28 cellular contexts compared by ENCODE assay signal in the genomic region with DNA sequence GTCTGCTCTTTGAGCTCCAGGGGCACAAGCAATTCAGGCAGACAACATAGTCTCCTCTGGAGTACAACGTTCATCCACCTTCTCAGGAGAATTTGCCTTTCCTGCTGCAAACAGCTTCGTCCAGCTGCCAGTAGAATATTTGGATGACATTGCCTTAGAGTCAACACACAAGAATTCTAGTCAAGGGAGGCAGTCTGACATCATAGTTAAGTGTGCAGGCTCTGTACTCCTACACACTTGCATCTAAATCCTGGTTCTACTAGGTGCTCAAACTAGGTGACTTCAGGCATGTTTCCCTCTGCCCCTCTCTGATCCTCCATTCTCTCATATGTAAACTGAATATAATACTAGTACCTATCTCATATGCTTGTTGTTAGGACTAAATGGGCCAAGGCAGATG.
DNase-seq lines count a peak whose midpoint lies in the region; ATAC-seq, FAIRE-seq and TF ChIP-seq lines count a peak whose summit lies in the region.
"Had no signal": no experiment of that assay in that cellular context is flagged by ENCODE, and none has a peak within 500 bp of the region (broad histone marks: within the 10 kb centered on the region; RNA-seq: fewer than 3 reads in every experiment).

No MANE protein-coding gene starts in this region.

- peak overlapping the region in 1 of 2 experiments; percentile 3; a peak in 1 of 4 replicates for H3K9ac ChIP-seq in K562 (ENCODE audit: insufficient read depth in 1 of 2, low read depth in 2 of 2, low read length in 2 of 2)

- no peak for FAIRE-seq in K562 (lab: Jason Lieb, UNC)
- no peak for FAIRE-seq in D721Med (lab: Jason Lieb, UNC)
- FAIRE-seq: colon, GM12892, islet of Langerhans, pancreas had no signal

- POLR2A ChIA-PET in K562 (lab: Yijun Ruan, JAX) = interaction anchor here (0.5 to 1.9 kb wide), 4 partner anchors 11 to 297 kb away, joined by 3 to 5 read pairs (median 3); no protein-coding TSS in a partner anchor
- POLR2A ChIA-PET in activated CD4-positive, alpha-beta memory T cell treated with anti-CD3 and anti-CD28 coated beads, Interleukin-2, amount 10 ng/mL, durations not matched to agents 7 days and 5 days (lab: Charles Lee) = no interaction called here

- H3K9me3 ChIP-seq in K562 (replicated peaks; ENCODE audit: control insufficient read depth, insufficient read depth, low read depth, low read length) = no peaks in the 10 kb centered on the region
- H3K9me3 ChIP-seq in heart right ventricle = no peaks in the 10 kb centered on the region
- no peaks in the 10 kb centered on the region for H3K9me3 ChIP-seq in vagina
- H3K9me3 ChIP-seq: body of pancreas, gastrocnemius medialis, pancreas, upper lobe of left lung had no signal

- 36% methylated on average over 2 of the region's 2 CpGs for WGBS in K562 (ENCODE audit: insufficient coverage, low coverage, missing lambda C conversion rate)
- WGBS in heart right ventricle, 2 donors = 41 to 51% methylated on average over 2 of the region's 2 CpGs

- H4K20me1 ChIP-seq in K562 (replicated peaks; ENCODE audit: control insufficient read depth, insufficient read depth, low read length) = no peaks in the 10 kb centered on the region

- H3K27ac ChIP-seq in K562 (ENCODE audit: extremely low read depth, low read depth, low read length) (peak overlapping the region; percentile 51; the same call in 2 of the 3 replicates), heart right ventricle (peak overlapping the region in 2 of 10 donors; percentile 0 to 25), vagina (peak overlapping the region; percentile 45)
- H3K27ac ChIP-seq: 22Rv1, body of pancreas, epithelial cell of prostate, gastrocnemius medialis, pancreas, upper lobe of left lung, WERI-Rb-1 had no signal

- H3K9me1 ChIP-seq in K562 (ENCODE audit: control insufficient read depth, insufficient read depth, low read length) = no peaks in the 10 kb centered on the region

- TF ChIP-seq CTCF in K562 (IDR thresholded peaks at IDR 0.05 in 2 of 3, conservative IDR thresholded peaks at IDR 0.05 in 1 of 3; ENCODE audit: insufficient read depth in 2 of 3, low read depth in 1 of 3, low read length in 3 of 3) (no peak), heart right ventricle (IDR thresholded peaks at IDR 0.05) (no peak), vagina (IDR thresholded peaks at IDR 0.05) (no peak), D721Med (IDR thresholded peaks at IDR 0.05; ENCODE audit: insufficient read depth, missing control alignments) (no peak)

- no peak for TF ChIP-seq POLR2A in K562 (conservative IDR thresholded peaks at IDR 0.05)
- TF ChIP-seq POLR2A in vagina (IDR thresholded peaks at IDR 0.05) = no peak

- no peaks in the 10 kb centered on the region for H3K27me3 Mint-ChIP-seq in activated CD4-positive, alpha-beta memory T cell treated with anti-CD3 and anti-CD28 coated beads, Interleukin-2, amount 10 ng/mL, durations not matched to agents 7 days and 5 days
- H3K27me3 Mint-ChIP-seq: activated CD4-positive, alpha-beta T cell treated with anti-CD3 and anti-CD28 coated beads, Interleukin-2, amount 10 ng/mL, durations not matched to agents 24 days and 14 days; CD4-positive, CD25-positive, alpha-beta regulatory T cell had no signal

- H2AFZ ChIP-seq in K562 (ENCODE audit: low read depth, low read length) = peak overlapping the region; percentile 90
- H2AFZ ChIP-seq: GM23338 had no signal

- no peaks in the 10 kb centered on the region for H3K36me3 Mint-ChIP-seq in activated CD4-positive, alpha-beta memory T cell treated with anti-CD3 and anti-CD28 coated beads, Interleukin-2, amount 10 ng/mL, durations not matched to agents 7 days and 5 days (ENCODE audit: low read depth)
- H3K36me3 Mint-ChIP-seq: CD4-positive, CD25-positive, alpha-beta regulatory T cell; natural killer cell had no signal

- no peak overlapping the region for H3K4me3 Mint-ChIP-seq in activated CD4-positive, alpha-beta memory T cell treated with anti-CD3 and anti-CD28 coated beads, Interleukin-2, amount 10 ng/mL, durations not matched to agents 7 days and 5 days
- H3K4me3 Mint-ChIP-seq: activated CD4-positive, alpha-beta T cell treated with anti-CD3 and anti-CD28 coated beads, Interleukin-2, amount 10 ng/mL, durations not matched to agents 24 days and 14 days; activated T-cell treated with anti-CD3 and anti-CD28 coated beads, Interleukin-2, amount 50 U/mL, for 4 hours; CD4-positive, CD25-positive, alpha-beta regulatory T cell; GM23338; natural killer cell had no signal

- H3K36me3 ChIP-seq in K562 (ENCODE audit: control insufficient read depth, insufficient read depth, low read length) (no peaks in the 10 kb centered on the region), heart right ventricle (no peaks in the 10 kb centered on the region), vagina (no peaks in the 10 kb centered on the region)
- H3K36me3 ChIP-seq: gastrocnemius medialis, pancreas, upper lobe of left lung, WERI-Rb-1 had no signal

- H3K4me3 ChIP-seq in K562 = no peak overlapping the region
- H3K4me3 ChIP-seq in heart right ventricle = no peak overlapping the region
- H3K4me3 ChIP-seq in vagina = no peak overlapping the region
- H3K4me3 ChIP-seq: body of pancreas, gastrocnemius medialis, GM23338, pancreas, upper lobe of left lung had no signal

- no peak overlapping the region for H3K27ac Mint-ChIP-seq in activated CD4-positive, alpha-beta memory T cell treated with anti-CD3 and anti-CD28 coated beads, Interleukin-2, amount 10 ng/mL, durations not matched to agents 7 days and 5 days
- H3K27ac Mint-ChIP-seq: activated CD4-positive, alpha-beta T cell treated with anti-CD3 and anti-CD28 coated beads, Interleukin-2, amount 10 ng/mL, durations not matched to agents 24 days and 14 days; CD4-positive, CD25-positive, alpha-beta regulatory T cell; GM23338; natural killer cell had no signal

- peaks cover 3 to 37% of the 10 kb centered on the region in 2 experiments; a peak in 3 of 5 replicates for H3K4me1 ChIP-seq in K562 (replicated peaks in 1 of 2; ENCODE audit: control insufficient read depth in 2 of 2, insufficient read depth in 2 of 2, low read length in 2 of 2)
- H3K4me1 ChIP-seq in heart right ventricle = no peaks in the 10 kb centered on the region
- H3K4me1 ChIP-seq in vagina = peaks cover 12% of the 10 kb centered on the region
- H3K4me1 ChIP-seq: body of pancreas, gastrocnemius medialis, pancreas, upper lobe of left lung had no signal

- no peaks in the 10 kb centered on the region for H3K4me1 Mint-ChIP-seq in activated CD4-positive, alpha-beta memory T cell treated with anti-CD3 and anti-CD28 coated beads, Interleukin-2, amount 10 ng/mL, durations not matched to agents 7 days and 5 days
- H3K4me1 Mint-ChIP-seq: activated CD4-positive, alpha-beta T cell treated with anti-CD3 and anti-CD28 coated beads, Interleukin-2, amount 10 ng/mL, durations not matched to agents 24 days and 14 days; CD4-positive, CD25-positive, alpha-beta regulatory T cell; natural killer cell had no signal

- in situ Hi-C loops in K562 (cut with MboI) = no loop called here

- H3K9me3 Mint-ChIP-seq in activated CD4-positive, alpha-beta memory T cell treated with anti-CD3 and anti-CD28 coated beads, Interleukin-2, amount 10 ng/mL, durations not matched to agents 7 days and 5 days = no peaks in the 10 kb centered on the region
- H3K9me3 Mint-ChIP-seq: activated CD4-positive, alpha-beta T cell treated with anti-CD3 and anti-CD28 coated beads, Interleukin-2, amount 10 ng/mL, durations not matched to agents 24 days and 14 days; activated T-cell treated with anti-CD3 and anti-CD28 coated beads, Interleukin-2, amount 50 U/mL, for 4 hours; GM23338 had no signal

- ATAC-seq in K562 (peak; percentile 42), heart right ventricle (peak in 7 of 8 donors; percentile 28 to 87 (median 83))
- ATAC-seq: activated T-cell treated with anti-CD3 and anti-CD28 coated beads, Interleukin-2, amount 50 U/mL, for 4 hours; body of pancreas; gastrocnemius medialis; GM23338; natural killer cell; pancreas had no signal

- H3K4me2 ChIP-seq in K562 (ENCODE audit: insufficient read depth, low read length) = no peak overlapping the region
- H3K4me2 ChIP-seq: GM23338 had no signal

- CTCF ChIA-PET in K562 (lab: Yijun Ruan, JAX; ENCODE audit: low intra/inter-chr PET ratio) = no interaction called here
- CTCF ChIA-PET in activated CD4-positive, alpha-beta memory T cell treated with anti-CD3 and anti-CD28 coated beads, Interleukin-2, amount 10 ng/mL, durations not matched to agents 7 days and 5 days (lab: Charles Lee) = no interaction called here

- TF ChIP-seq EP300 in K562 (IDR thresholded peaks at IDR 0.05; ENCODE audit: low read length) = no peak

- DNase-seq in DMS 273 (lab: John Stamatoyannopoulos, UW; ENCODE audit: unreplicated experiment) (peak; percentile 32), DMS 273 treated with DMSO at 0.1 percent for 48 hours (lab: John Stamatoyannopoulos, UW) (no peak), K562 (ENCODE audit: extremely low read depth in 1 of 4, low spot score in 3 of 4) (peak in 2 of 4 experiments; percentile 11 to 28), heart right ventricle (peak in 1 of 2 donors; percentile 6), vagina (ENCODE audit: extremely low spot score in 2 of 2) (no peak), D721Med (ENCODE audit: insufficient read length, low spot score) (no peak)
- DNase-seq in activated naive CD4-positive, alpha-beta T cell (lab: John Stamatoyannopoulos, UW) = no peak
- no peak for DNase-seq in activated CD4-positive, alpha-beta memory T cell treated with anti-CD3 and anti-CD28 coated beads, Interleukin-2, amount 10 ng/mL, durations not matched to agents 7 days and 5 days
- DNase-seq: activated CD4-positive, alpha-beta T cell treated with anti-CD3 and anti-CD28 coated beads, Interleukin-2, amount 10 ng/mL, durations not matched to agents 24 days and 14 days; activated T-cell treated with anti-CD3 and anti-CD28 coated beads, Interleukin-2, amount 50 U/mL, for 4 hours; body of pancreas; CD4-positive, CD25-positive, alpha-beta regulatory T cell; effector CD4-positive, alpha-beta T cell; EL; gastrocnemius medialis; Karpas-422; natural killer cell; NCI-H146; pancreas; stimulated activated CD4-positive, alpha-beta T cell treated with anti-CD3 and anti-CD28 coated beads, Interleukin-4, amount 100 ng/mL, for 1 hour; upper lobe of left lung; WERI-Rb-1 had no signal

- no peak for TF ChIP-seq RAD21 in K562 (CRISPR knock-in tag; conservative IDR thresholded peaks at IDR 0.05 in 1 of 2, IDR thresholded peaks at IDR 0.05 in 1 of 2)

- H3K27me3 ChIP-seq in K562 (ENCODE audit: control insufficient read depth in 2 of 2, insufficient read depth in 2 of 2, low read length in 2 of 2) (no peaks in the 10 kb centered on the region), heart right ventricle (no peaks in the 10 kb centered on the region), vagina (no peaks in the 10 kb centered on the region)
- H3K27me3 ChIP-seq: body of pancreas, gastrocnemius medialis, pancreas, upper lobe of left lung had no signal

- H3K79me2 ChIP-seq in K562 (ENCODE audit: control insufficient read depth, insufficient read depth, low read length) = no peaks in the 10 kb centered on the region

- intact Hi-C loops in K562 (cut with micrococcal nuclease) = no loop called here
- intact Hi-C loops in heart right ventricle (cut with DNase I) = no loop called here
- intact Hi-C loops in vagina (cut with DNase I) = no loop called here

- no TSS peak for BruUV-seq in K562 (replicated peaks; lab: Mats Ljungman, UMichigan)
